Comparison of ENCODE assay signal across 22 cellular contexts in the genomic region with DNA sequence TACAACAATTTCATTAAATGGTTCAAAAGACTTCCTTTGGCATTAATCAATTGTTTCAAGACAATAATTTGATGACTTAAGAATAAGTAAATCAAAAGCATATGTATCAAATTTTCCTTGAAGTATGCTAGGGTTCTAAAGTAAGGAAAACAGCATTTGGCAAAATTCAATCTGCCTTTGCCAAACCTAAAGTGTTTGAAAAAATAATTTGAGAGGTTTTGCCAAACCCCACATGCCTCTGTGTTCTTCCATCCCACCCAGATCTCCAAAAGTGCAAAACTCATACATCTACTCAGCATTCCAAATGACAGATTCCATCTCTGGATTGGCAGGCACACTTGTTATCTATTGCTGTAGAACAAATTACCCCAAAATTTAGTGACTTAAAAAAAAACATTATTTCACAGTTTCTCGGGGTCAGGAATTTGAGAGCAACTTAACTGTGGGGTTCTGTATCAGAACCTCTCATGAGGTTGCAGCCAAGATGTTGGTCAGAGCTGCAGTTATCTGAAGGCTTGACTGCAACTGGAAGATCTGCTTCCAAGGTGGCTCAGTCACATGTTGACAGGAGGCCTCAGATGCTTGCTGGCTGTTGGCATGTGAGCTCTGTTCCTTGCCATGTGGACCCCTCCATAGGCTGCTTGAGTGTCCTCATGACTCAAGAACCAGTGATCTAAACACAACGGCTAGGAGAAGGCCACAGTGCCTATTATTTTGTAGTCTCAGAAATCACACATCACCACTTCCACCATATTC.
"Had no signal": no experiment of that assay in that cellular context is flagged by ENCODE, and none has a peak within 500 bp of the region (broad histone marks: within the 10 kb centered on the region; RNA-seq: fewer than 3 reads in every experiment).

No MANE protein-coding gene starts in this region.

- ATAC-seq: activated CD8-positive, alpha-beta memory T cell treated with anti-CD3 and anti-CD28 coated beads, Interleukin-2, amount 10 ng/mL, durations not matched to agents 7 days and 5 days; activated naive CD4-positive, alpha-beta T cell treated with anti-CD3 and anti-CD28 coated beads, Interleukin-2, amount 50 U/mL, for 72 hours; activated naive CD8-positive, alpha-beta T cell treated with anti-CD3 and anti-CD28 coated beads, Interleukin-2, amount 50 U/mL, for 24 hours had no signal

- H3K27me3 ChIP-seq: MG63, Peyer's patch had no signal

- H3K36me3 ChIP-seq: MG63, Peyer's patch had no signal

- H3K9me3 ChIP-seq: MG63, Peyer's patch had no signal

- H3K4me3 ChIP-seq: MG63, Peyer's patch had no signal

- DNase-seq: activated CD4-positive, alpha-beta T cell treated with anti-CD3 and anti-CD28 coated beads for 48 hours; activated CD4-positive, alpha-beta T cell treated with anti-CD3 and anti-CD28 coated beads, Interleukin-2, amount 50 U/mL, for 48 hours; activated CD4-positive, CD25-positive, alpha-beta regulatory T cell treated with anti-CD3 and anti-CD28 coated beads, Interleukin-2, amount 50 U/mL, for 72 hours; activated CD8-positive, alpha-beta memory T cell treated with anti-CD3 and anti-CD28 coated beads, Interleukin-2, amount 10 ng/mL, durations not matched to agents 7 days and 5 days; activated effector memory CD4-positive, alpha-beta T cell treated with Interleukin-2 at 50 U/mL for 16 hours; activated naive CD4-positive, alpha-beta T cell treated with Interleukin-2 at 50 U/mL for 16 hours; activated naive CD8-positive, alpha-beta T cell treated with anti-CD3 and anti-CD28 coated beads, Interleukin-2, amount 50 U/mL, for 24 hours; activated T-cell treated with anti-CD3 and anti-CD28 coated beads, Interleukin-2, amount 50 U/mL, for 24 hours; amniotic stem cell; MG63; MV-4-11; NCI-H1092 treated with DMSO at 0.1 percent for 48 hours; NCI-H1436; NCI-H1694 treated with DMSO at 0.1 percent for 48 hours; NCI-H2029 treated with DMSO at 0.1 percent for 48 hours; NCI-H345; NCI-H510A treated with DMSO at 0.1 percent for 48 hours; Peyer's patch; SHP77 treated with DMSO at 0.1 percent for 48 hours had no signal

- H3K4me1 ChIP-seq: Peyer's patch had no signal

- H3K27ac ChIP-seq: KMS-11, RWPE1 had no signal
